In genomic region chr2:134458950-134459349, GRCh38 we compare ENCODE assay signal across 26 cellular contexts.
"Had no signal": no experiment of that assay in that cellular context is flagged by ENCODE, and none has a peak within 500 bp of the region (broad histone marks: within the 10 kb centered on the region; RNA-seq: fewer than 3 reads in every experiment).

No MANE protein-coding gene starts in this region.

- H3K4me3 Mint-ChIP-seq: dendritic cell treated with granulocyte-macrophage colony-stimulating factor and Interleukin-4, amounts not matched to agents 40 ng/mL and 50 ng/mL, for 4 days; naive thymus-derived CD4-positive, alpha-beta T cell; nephron; neural progenitor cell; stimulated activated memory B cell treated with anti-CD40 and anti-IgM and Interleukin-4, amounts not matched to agents 10 μg/mL and 1 μg/mL and 100 μg/mL, for 72 hours had no signal

- ATAC-seq: foreskin keratinocyte; gastroesophageal sphincter; heart left ventricle; left lobe of liver; naive thymus-derived CD4-positive, alpha-beta T cell; stimulated activated memory B cell treated with anti-CD40 and anti-IgM and Interleukin-4, amounts not matched to agents 10 μg/mL and 1 μg/mL and 100 μg/mL, for 72 hours; stimulated activated naive CD8-positive, alpha-beta T cell treated with anti-CD3 and anti-CD28 coated beads, Interleukin-15, Interleukin-2, amounts not matched to agents 100 U/mL and 50 U/mL, for 24 hours had no signal

- H3K9me3 ChIP-seq: colonic mucosa, esophagus muscularis mucosa, gastroesophageal sphincter, heart left ventricle, prostate gland, right atrium auricular region, spleen, transverse colon, vagina had no signal

- H3K4me1 Mint-ChIP-seq: naive thymus-derived CD4-positive, alpha-beta T cell had no signal

- H3K4me1 ChIP-seq: colonic mucosa, esophagus muscularis mucosa, foreskin keratinocyte, gastroesophageal sphincter, neural progenitor cell, parathyroid adenoma, prostate gland, transverse colon, vagina had no signal

- H3K36me3 ChIP-seq: colonic mucosa, heart left ventricle, neural progenitor cell, prostate gland, right atrium auricular region, transverse colon, vagina had no signal

- H3K4me3 ChIP-seq: colonic mucosa, esophagus muscularis mucosa, gastroesophageal sphincter, heart left ventricle, hepatocyte, lung, neural progenitor cell, prostate gland, right atrium auricular region, skin epidermis, spleen, transverse colon, vagina had no signal

- H3K36me3 Mint-ChIP-seq: neural progenitor cell had no signal

- H3K27me3 ChIP-seq: colonic mucosa, esophagus muscularis mucosa, foreskin keratinocyte, gastroesophageal sphincter, heart left ventricle, hepatocyte, neural progenitor cell, right atrium auricular region, spleen, transverse colon, vagina had no signal

- H3K27me3 Mint-ChIP-seq: dendritic cell treated with granulocyte-macrophage colony-stimulating factor and Interleukin-4, amounts not matched to agents 40 ng/mL and 50 ng/mL, for 4 days; naive thymus-derived CD4-positive, alpha-beta T cell; stimulated activated memory B cell treated with anti-CD40 and anti-IgM and Interleukin-4, amounts not matched to agents 10 μg/mL and 1 μg/mL and 100 μg/mL, for 72 hours had no signal

- H3K9me3 Mint-ChIP-seq: dendritic cell treated with granulocyte-macrophage colony-stimulating factor and Interleukin-4, amounts not matched to agents 40 ng/mL and 50 ng/mL, for 4 days; naive thymus-derived CD4-positive, alpha-beta T cell; nephron; neural progenitor cell; stimulated activated memory B cell treated with anti-CD40 and anti-IgM and Interleukin-4, amounts not matched to agents 10 μg/mL and 1 μg/mL and 100 μg/mL, for 72 hours had no signal

- H3K27ac ChIP-seq: colonic mucosa, esophagus muscularis mucosa, foreskin keratinocyte, gastroesophageal sphincter, heart left ventricle, hepatocyte, neural progenitor cell, parathyroid adenoma, prostate gland, right atrium auricular region, skin epidermis, spleen, transverse colon, vagina had no signal

- DNase-seq: colonic mucosa; effector CD8-positive, alpha-beta T cell; foreskin keratinocyte; kidney; mesenchymal stem cell; midbrain; naive thymus-derived CD4-positive, alpha-beta T cell; spleen; stimulated activated CD4-positive, alpha-beta T cell treated with anti-CD3 and anti-CD28 coated beads, Interleukin-4, amount 100 ng/mL, for 4 hours; stimulated activated naive CD8-positive, alpha-beta T cell treated with anti-CD3 and anti-CD28 coated beads, Interleukin-15, Interleukin-2, amounts not matched to agents 100 U/mL and 50 U/mL, for 24 hours; transverse colon had no signal

- H3K27ac Mint-ChIP-seq: dendritic cell treated with granulocyte-macrophage colony-stimulating factor and Interleukin-4, amounts not matched to agents 40 ng/mL and 50 ng/mL, for 4 days; nephron; neural progenitor cell had no signal
